ENCODE assay signal across 2 cellular contexts in genomic region chr11:115612331-115612730, GRCh38.
TF ChIP-seq lines count a peak whose summit lies in the region.

No MANE protein-coding gene starts in this region.

TF ChIP-seq in IMR-90, 13 proteins besides CTCF, POLR2A, EP300 and RAD21:
- TF ChIP-seq CHD1 (IDR thresholded peaks at IDR 0.05; ENCODE audit: low read depth, low read length): no peak
- TF ChIP-seq FOS (IDR thresholded peaks at IDR 0.05; ENCODE audit: low read depth, low read length): no peak
- no peak for TF ChIP-seq CEBPB (IDR thresholded peaks at IDR 0.05; ENCODE audit: low read depth, low read length)
- TF ChIP-seq RCOR1 (IDR thresholded peaks at IDR 0.05; ENCODE audit: insufficient replicate concordance, low read length): no peak
- no peak for TF ChIP-seq SMC3 (IDR thresholded peaks at IDR 0.05; ENCODE audit: low read depth, low read length)
- TF ChIP-seq MXI1 (IDR thresholded peaks at IDR 0.05; ENCODE audit: borderline replicate concordance, low read depth, low read length): no peak
- no peak for TF ChIP-seq MAFK (IDR thresholded peaks at IDR 0.05; ENCODE audit: low read depth, low read length)
- TF ChIP-seq MAZ (IDR thresholded peaks at IDR 0.05; ENCODE audit: borderline replicate concordance, low read depth, low read length): no peak
- no peak for TF ChIP-seq USF2 (IDR thresholded peaks at IDR 0.05; ENCODE audit: low read depth, low read length)
- no peak for TF ChIP-seq RFX5 (IDR thresholded peaks at IDR 0.05; ENCODE audit: low read depth, low read length)
- no peak for TF ChIP-seq NFE2L2 (IDR thresholded peaks at IDR 0.05; ENCODE audit: low read depth, low read length)
- no peak for TF ChIP-seq BHLHE40 (IDR thresholded peaks at IDR 0.05; ENCODE audit: low read depth, low read length)
- TF ChIP-seq ELK1 (IDR thresholded peaks at IDR 0.05; ENCODE audit: borderline replicate concordance, low read depth, low read length): no peak
TF ChIP-seq in IMR-90: peak in this region for 0.

TF ChIP-seq in H1, 55 proteins besides CTCF, POLR2A, EP300 and RAD21:
- TF ChIP-seq SAP30 (IDR thresholded peaks at IDR 0.05; ENCODE audit: insufficient read depth, insufficient replicate concordance, low read length): no peak
- TF ChIP-seq SP1 (IDR thresholded peaks at IDR 0.05; ENCODE audit: low read depth, low read length): no peak
- TF ChIP-seq TEAD4 (IDR thresholded peaks at IDR 0.05; ENCODE audit: low read depth, low read length): peak; percentile 47; the same call in 1 of the 2 replicates
- no peak for TF ChIP-seq BACH1 (IDR thresholded peaks at IDR 0.05; ENCODE audit: low read length)
- peak; percentile 46; the same call in 1 of the 2 replicates for TF ChIP-seq JUND (IDR thresholded peaks at IDR 0.05; ENCODE audit: low read length)
